In the genomic region with DNA sequence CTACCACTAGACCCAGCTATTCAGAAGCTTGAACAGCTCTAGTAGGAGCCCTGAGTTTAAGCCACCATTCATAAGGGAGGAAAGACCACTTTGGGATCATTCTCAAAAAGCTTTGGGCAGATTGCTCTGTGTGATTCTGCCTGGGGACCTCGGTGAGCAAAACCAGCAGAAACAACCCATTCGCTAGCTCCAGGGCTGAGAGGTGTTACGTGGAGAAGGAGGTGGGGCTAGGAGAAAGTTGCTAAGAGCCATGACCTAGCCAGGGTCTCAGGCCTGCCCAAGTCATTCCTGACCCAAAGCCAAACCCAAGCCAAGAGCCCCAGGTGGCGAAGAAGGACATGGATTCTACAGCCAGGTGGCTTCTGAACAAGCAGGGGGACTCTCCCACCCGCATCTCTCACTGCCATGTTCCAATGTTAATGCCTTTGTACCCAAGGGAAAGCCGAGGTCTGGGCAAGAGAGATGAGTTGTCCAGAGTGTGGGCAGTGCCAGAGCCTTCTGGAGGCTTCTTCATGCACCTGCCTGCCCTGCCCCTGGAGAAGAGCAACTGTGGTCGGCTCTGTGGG, we compare ENCODE assay signal across 33 cellular contexts. TPM values are rescaled to one million over a fixed set of nuclear protein-coding genes. Genes with fewer than 3 reads are reported as not detected.
"Had no signal": no experiment of that assay in that cellular context is flagged by ENCODE, and none has a peak within 500 bp of the region (broad histone marks: within the 10 kb centered on the region; RNA-seq: fewer than 3 reads in every experiment).

No MANE protein-coding gene starts in this region.

- H3K9me3 ChIP-seq: esophagus squamous epithelium, left lung, pancreas, psoas muscle, sigmoid colon, stomach, tibial artery had no signal

- DNase-seq: activated B cell treated with CpG ODN at 0.5 μM for 24 hours; activated CD4-positive, alpha-beta T cell treated with anti-CD3 and anti-CD28 coated beads, Interleukin-2, amount 50 U/mL, for 4 hours; activated gamma-delta T cell; activated naive CD8-positive, alpha-beta T cell treated with anti-CD3 and anti-CD28 coated beads, Interleukin-2, amount 50 U/mL, for 24 hours; activated T-cell treated with anti-CD3 and anti-CD28 coated beads, Interleukin-2, amount 50 U/mL, for 1 hour; amygdala; central memory CD4-positive, alpha-beta T cell; dermis blood vessel endothelial cell; effector CD4-positive, alpha-beta T cell; esophagus squamous epithelium; foreskin melanocyte; hippocampal formation; kidney glomerular epithelial cell; left lung; mammary epithelial cell; naive B cell; nephron progenitor cell; pancreas; psoas muscle; sigmoid colon; small intestine; stimulated activated CD4-positive, alpha-beta T cell treated with anti-CD3 and anti-CD28 coated beads, Interleukin-1b, Interleukin-23, amount 100 ng/mL, for 48 hours; stimulated activated CD4-positive, alpha-beta T cell treated with anti-CD3 and anti-CD28 coated beads, Interleukin-4, amount 100 ng/mL, for 4 hours; stimulated activated CD8-positive, alpha-beta memory T cell treated with anti-CD3 and anti-CD28 coated beads, Interleukin-4, amount 100 ng/mL, for 48 hours; stomach; T-cell; tibial artery had no signal

- H3K9me3 Mint-ChIP-seq: activated B cell treated with CpG ODN at 0.5 μM for 24 hours; activated naive CD4-positive, alpha-beta T cell treated with anti-CD3 and anti-CD28 coated beads, Interleukin-2, amount 50 U/mL, for 24 hours; activated naive CD8-positive, alpha-beta T cell treated with anti-CD3 and anti-CD28 coated beads, Interleukin-2, amount 50 U/mL, for 24 hours; mesothelial cell of epicardium; nephron progenitor cell; stimulated activated memory B cell treated with anti-CD40 and anti-IgM and Interleukin-4, amounts not matched to agents 10 μg/mL and 1 μg/mL and 100 μg/mL, for 72 hours; T-cell; T-helper 2 cell treated with Interferon-gamma antibody and Interleukin-4, amounts not matched to agents 5 μg/mL and 100 μg/mL, for 36 hours had no signal

- H3K36me3 Mint-ChIP-seq: mesothelial cell of epicardium; stimulated activated memory B cell treated with anti-CD40 and anti-IgM and Interleukin-4, amounts not matched to agents 10 μg/mL and 1 μg/mL and 100 μg/mL, for 72 hours had no signal

- FAIRE-seq: colon, pancreas, small intestine had no signal

- H3K36me3 ChIP-seq: esophagus squamous epithelium, left lung, pancreas, sigmoid colon, stomach, tibial artery had no signal

- H3K27ac ChIP-seq: esophagus squamous epithelium, left lung, pancreas, psoas muscle, sigmoid colon, stomach, tibial artery had no signal

- H3K4me3 ChIP-seq: esophagus squamous epithelium, left lung, pancreas, psoas muscle, sigmoid colon, stomach, tibial artery had no signal

- H3K4me3 Mint-ChIP-seq: activated B cell treated with CpG ODN at 0.5 μM for 24 hours; activated naive CD4-positive, alpha-beta T cell treated with anti-CD3 and anti-CD28 coated beads, Interleukin-2, amount 50 U/mL, for 24 hours; activated naive CD8-positive, alpha-beta T cell treated with anti-CD3 and anti-CD28 coated beads, Interleukin-2, amount 50 U/mL, for 24 hours; mesothelial cell of epicardium; nephron progenitor cell; stimulated activated memory B cell treated with anti-CD40 and anti-IgM and Interleukin-4, amounts not matched to agents 10 μg/mL and 1 μg/mL and 100 μg/mL, for 72 hours; T-cell; T-helper 2 cell treated with Interferon-gamma antibody and Interleukin-4, amounts not matched to agents 5 μg/mL and 100 μg/mL, for 36 hours had no signal

- ATAC-seq: activated naive CD8-positive, alpha-beta T cell treated with anti-CD3 and anti-CD28 coated beads, Interleukin-2, amount 50 U/mL, for 24 hours; left lung; pancreas; psoas muscle; stimulated activated memory B cell treated with anti-CD40 and anti-IgM and Interleukin-4, amounts not matched to agents 10 μg/mL and 1 μg/mL and 100 μg/mL, for 72 hours; T-cell had no signal

- H3K27ac Mint-ChIP-seq: activated B cell treated with CpG ODN at 0.5 μM for 24 hours; activated naive CD8-positive, alpha-beta T cell treated with anti-CD3 and anti-CD28 coated beads, Interleukin-2, amount 50 U/mL, for 24 hours; mesothelial cell of epicardium; nephron progenitor cell; stimulated activated memory B cell treated with anti-CD40 and anti-IgM and Interleukin-4, amounts not matched to agents 10 μg/mL and 1 μg/mL and 100 μg/mL, for 72 hours; T-helper 2 cell treated with Interferon-gamma antibody and Interleukin-4, amounts not matched to agents 5 μg/mL and 100 μg/mL, for 36 hours had no signal

RNA-seq across cellular contexts. Expression of gene BARHL1, which starts 4.0 kb away (rescaled TPM):
- total RNA-seq: activated B cell treated with CpG ODN at 0.5 μM for 24 hours, dermis blood vessel endothelial cell, esophagus squamous epithelium, left lung, mammary epithelial cell, pancreas, psoas muscle, sigmoid colon, stomach, T-cell, ureter had no signal
- polyA plus RNA-seq: mammary epithelial cell, psoas muscle, sigmoid colon, small intestine, stomach had no signal
